In genomic region chr4:77578145-77578544, GRCh38 we compare ENCODE assay signal across 1 cellular context.
TF ChIP-seq lines count a peak whose summit lies in the region.

No MANE protein-coding gene starts in this region.

TF ChIP-seq in SK-N-SH, 30 proteins besides CTCF, POLR2A, EP300 and RAD21 (continued from another document):
- TF ChIP-seq USF2 (IDR thresholded peaks at IDR 0.05; ENCODE audit: borderline replicate concordance, low read depth, low read length) (no peak), RCOR1 (IDR thresholded peaks at IDR 0.05; ENCODE audit: low read length) (no peak), SIN3A (IDR thresholded peaks at IDR 0.05; ENCODE audit: borderline replicate concordance, low read depth, low read length) (no peak), JUND (IDR thresholded peaks at IDR 0.05) (no peak)
